8 cellular contexts compared by ENCODE assay signal in genomic region chrX:107429090-107429489, GRCh38. TPM values are rescaled to one million over a fixed set of nuclear protein-coding genes. Genes with fewer than 3 reads are reported as not detected.
DNase-seq lines count a peak whose midpoint lies in the region; ATAC-seq and TF ChIP-seq lines count a peak whose summit lies in the region.

No MANE protein-coding gene starts in this region.

- no peaks in the 10 kb centered on the region for H3K36me3 ChIP-seq in MG63

- H3K27me3 Mint-ChIP-seq in osteocyte (ENCODE audit: unreplicated experiment), result no peaks in the 10 kb centered on the region

- no peak overlapping the region for H3K4me3 ChIP-seq in MG63
- H3K4me3 ChIP-seq in astrocyte of the spinal cord (ENCODE audit: low read depth, low read length), result no peak overlapping the region

- H3K36me3 Mint-ChIP-seq in osteocyte (ENCODE audit: unreplicated experiment), result no peaks in the 10 kb centered on the region

- DNase-seq in NCI-H2029 (lab: John Stamatoyannopoulos, UW) (peak; percentile 16), NCI-H2029 treated with DMSO at 0.1 percent for 48 hours (lab: John Stamatoyannopoulos, UW) (no peak), MG63 (peak; percentile 19), astrocyte of the spinal cord (ENCODE audit: low read depth, low spot score) (no peak), osteocyte (ENCODE audit: extremely low spot score, unreplicated experiment) (no peak), GDM1 (lab: John Stamatoyannopoulos, UW) (no peak), NOMO-1 treated with dmso at 0.1 percent for 144 hours (lab: John Stamatoyannopoulos, UW; ENCODE audit: unreplicated experiment) (no peak)

- no peak overlapping the region for H3K27ac Mint-ChIP-seq in osteocyte (ENCODE audit: unreplicated experiment)

- no peaks in the 10 kb centered on the region for H3K9me3 ChIP-seq in MG63

- no peaks in the 10 kb centered on the region for H3K27me3 ChIP-seq in MG63

- peak; percentile 35 for TF ChIP-seq CTCF in astrocyte of the spinal cord (IDR thresholded peaks at IDR 0.05; ENCODE audit: low read depth, low read length)
- TF ChIP-seq CTCF in osteocyte (IDR thresholded peaks at IDR 0.05), result peak; percentile 27

- no peak overlapping the region for H3K4me3 Mint-ChIP-seq in osteocyte (ENCODE audit: unreplicated experiment)

- in situ Hi-C loops in astrocyte of the spinal cord (cut with HindIII; ENCODE audit: low sequenced_read_pairs), result no loop called here

- H3K9me3 Mint-ChIP-seq in osteocyte (ENCODE audit: unreplicated experiment), result peaks cover 15% of the 10 kb centered on the region

- ATAC-seq in HG03095 (IDR thresholded peaks at IDR 0.05; ENCODE audit: unreplicated experiment), result no peak

- no peaks in the 10 kb centered on the region for H3K4me1 Mint-ChIP-seq in osteocyte (ENCODE audit: unreplicated experiment)

RNA-seq across cellular contexts. Expression of gene FRMPD3, which starts 20.4 kb away (rescaled TPM):
- total RNA-seq in MG63 (2014; rRNA removed; shearing (Covaris generic); ENCODE audit: low replicate concordance), result not detected in 2 replicates
- not detected in 2 replicates for total RNA-seq in osteocyte

Comparison
In these comparisons a context has a peak if more than half of its experiments do, and no peak if none do; other contexts are left out.
1. DNase-seq: peak in NCI-H2029 (single experiment) and MG63 (single experiment); none in NCI-H2029 treated with DMSO at 0.1 percent for 48 hours (single experiment), astrocyte of the spinal cord (single experiment), osteocyte (single experiment), GDM1 (single experiment) and NOMO-1 treated with dmso at 0.1 percent for 144 hours (single experiment).